21 cellular contexts compared by ENCODE assay signal in genomic region chr7:132465516-132465915, GRCh38.
DNase-seq lines count a peak whose midpoint lies in the region; ATAC-seq, FAIRE-seq and TF ChIP-seq lines count a peak whose summit lies in the region.
"Had no signal": no experiment of that assay in that cellular context is flagged by ENCODE, and none has a peak within 500 bp of the region (broad histone marks: within the 10 kb centered on the region; RNA-seq: fewer than 3 reads in every experiment).

No MANE protein-coding gene starts in this region.

- no peak overlapping the region for H3K9ac ChIP-seq in endothelial cell of umbilical vein (replicated peaks; ENCODE audit: extremely low read depth, insufficient read depth, low read length)

- CTCF ChIA-PET in activated CD8-positive, alpha-beta T cell treated with anti-CD3 and anti-CD28 coated beads, Interleukin-2, amount 10 ng/mL, durations not matched to agents 7 days and 5 days (lab: Charles Lee), result interaction anchor here (1.0 kb wide), 1 partner anchor 18 kb away, joined by 3 read pairs; no protein-coding TSS in a partner anchor
- CTCF ChIA-PET in activated CD8-positive, alpha-beta T cell treated with anti-CD3 and anti-CD28 coated beads for 36 hours (lab: Charles Lee), result no interaction called here
- CTCF ChIA-PET in endothelial cell of umbilical vein (lab: Charles Lee), result interaction anchor here (1.3 to 2.0 kb wide), 3 partner anchors 22 to 173 kb away, joined by 3 to 5 read pairs (median 4); no protein-coding TSS in a partner anchor

- H3K4me2 ChIP-seq in endothelial cell of umbilical vein (ENCODE audit: insufficient read depth, low read length), result no peak overlapping the region

- H3K9me3 Mint-ChIP-seq in activated CD8-positive, alpha-beta T cell treated with anti-CD3 and anti-CD28 coated beads, Interleukin-2, amount 10 ng/mL, durations not matched to agents 7 days and 5 days (ENCODE audit: insufficient read depth), result no peaks in the 10 kb centered on the region
- no peaks in the 10 kb centered on the region for H3K9me3 Mint-ChIP-seq in activated CD8-positive, alpha-beta T cell treated with anti-CD3 and anti-CD28 coated beads for 36 hours
- H3K9me3 Mint-ChIP-seq: CD8-positive, alpha-beta memory T cell; H9 had no signal

- no peak overlapping the region for H3K4me3 Mint-ChIP-seq in activated CD8-positive, alpha-beta T cell treated with anti-CD3 and anti-CD28 coated beads, Interleukin-2, amount 10 ng/mL, durations not matched to agents 7 days and 5 days
- H3K4me3 Mint-ChIP-seq in activated CD8-positive, alpha-beta T cell treated with anti-CD3 and anti-CD28 coated beads for 36 hours, result no peak overlapping the region
- H3K4me3 Mint-ChIP-seq: CD4-positive, CD25-positive, alpha-beta regulatory T cell; CD8-positive, alpha-beta memory T cell; H9 had no signal

- no peaks in the 10 kb centered on the region for H3K27me3 ChIP-seq in endothelial cell of umbilical vein (ENCODE audit: control insufficient read depth in 2 of 2, insufficient read depth in 2 of 2, low read length in 2 of 2)
- H3K27me3 ChIP-seq: BE2C had no signal

- POLR2A ChIA-PET in activated CD8-positive, alpha-beta T cell treated with anti-CD3 and anti-CD28 coated beads, Interleukin-2, amount 10 ng/mL, durations not matched to agents 7 days and 5 days (lab: Charles Lee), result no interaction called here
- POLR2A ChIA-PET in activated CD8-positive, alpha-beta T cell treated with anti-CD3 and anti-CD28 coated beads for 36 hours (lab: Charles Lee), result interaction anchor here (1.0 kb wide), 1 partner anchor 9 kb away, joined by 3 read pairs; no protein-coding TSS in a partner anchor
- POLR2A ChIA-PET in endothelial cell of umbilical vein (lab: Charles Lee), result no interaction called here

- no TSS peak for BruUV-seq in endothelial cell of umbilical vein (replicated peaks; lab: Mats Ljungman, UMichigan)

- no peaks in the 10 kb centered on the region for H4K20me1 ChIP-seq in endothelial cell of umbilical vein (replicated peaks; ENCODE audit: control insufficient read depth, extremely low read depth, insufficient read depth, low read length)

- peaks cover 3% of the 10 kb centered on the region for H3K27me3 Mint-ChIP-seq in activated CD8-positive, alpha-beta T cell treated with anti-CD3 and anti-CD28 coated beads, Interleukin-2, amount 10 ng/mL, durations not matched to agents 7 days and 5 days (ENCODE audit: low read depth)
- H3K27me3 Mint-ChIP-seq in activated CD8-positive, alpha-beta T cell treated with anti-CD3 and anti-CD28 coated beads for 36 hours, result no peaks in the 10 kb centered on the region

- peaks cover 54% of the 10 kb centered on the region for H3K36me3 Mint-ChIP-seq in activated CD8-positive, alpha-beta T cell treated with anti-CD3 and anti-CD28 coated beads, Interleukin-2, amount 10 ng/mL, durations not matched to agents 7 days and 5 days (ENCODE audit: low read depth)
- no peaks in the 10 kb centered on the region for H3K36me3 Mint-ChIP-seq in activated CD8-positive, alpha-beta T cell treated with anti-CD3 and anti-CD28 coated beads for 36 hours (ENCODE audit: low read depth)
- H3K36me3 Mint-ChIP-seq: CD4-positive, CD25-positive, alpha-beta regulatory T cell; CD8-positive, alpha-beta memory T cell had no signal

- DNase-seq in activated CD8-positive, alpha-beta T cell treated with anti-CD3 and anti-CD28 coated beads, Interleukin-2, amount 10 ng/mL, durations not matched to agents 7 days and 5 days, result no peak
- no peak for DNase-seq in activated CD8-positive, alpha-beta T cell treated with anti-CD3 and anti-CD28 coated beads for 36 hours
- peak; percentile 20 for DNase-seq in HT1080 (ENCODE audit: low read depth)
- DNase-seq in endothelial cell of umbilical vein (ENCODE audit: low read depth, low spot score), result peak; percentile 81
- no peak for DNase-seq in sciatic nerve (ENCODE audit: low spot score)
- DNase-seq: ACHN; BE2C; C1 segment of cervical spinal cord; CD4-positive, CD25-positive, alpha-beta regulatory T cell; CD8-positive, alpha-beta memory T cell; COR-L47; DMS 273 treated with DMSO at 0.1 percent for 48 hours; DMS53; DND-41; H9 had no signal

- no peak overlapping the region for H2AFZ ChIP-seq in endothelial cell of umbilical vein (ENCODE audit: low read depth, low read length)

- TF ChIP-seq POLR2A in endothelial cell of umbilical vein (IDR thresholded peaks at IDR 0.05; ENCODE audit: low read depth, low read length), result no peak

- H3K4me3 ChIP-seq in endothelial cell of umbilical vein (replicated peaks in 1 of 3; ENCODE audit: insufficient read depth in 1 of 3, low read depth in 1 of 3, low read length in 3 of 3), result no peak overlapping the region
- H3K4me3 ChIP-seq: GM12878 had no signal

- no peaks in the 10 kb centered on the region for H3K9me1 ChIP-seq in endothelial cell of umbilical vein (replicated peaks; ENCODE audit: control insufficient read depth, extremely low read depth, insufficient read depth, low read length)

- intact Hi-C loops in activated CD8-positive, alpha-beta T cell treated with anti-CD3 and anti-CD28 coated beads for 36 hours (cut with micrococcal nuclease), result no loop called here
- intact Hi-C loops in endothelial cell of umbilical vein (cut with micrococcal nuclease), result loop anchor here (1.0 to 2.0 kb wide), 2 partner anchors 35 to 37 kb away; no protein-coding TSS in a partner anchor
- intact Hi-C loops in sciatic nerve (cut with DNase I), result no loop called here

- TF ChIP-seq CTCF in activated CD8-positive, alpha-beta T cell treated with anti-CD3 and anti-CD28 coated beads for 36 hours (IDR thresholded peaks at IDR 0.05), result no peak
- no peak for TF ChIP-seq CTCF in endothelial cell of umbilical vein (IDR thresholded peaks at IDR 0.05; ENCODE audit: extremely low read depth in 1 of 2, insufficient read depth in 1 of 2, low read depth in 1 of 2, low read length in 2 of 2)

- H3K79me2 ChIP-seq in endothelial cell of umbilical vein (ENCODE audit: control insufficient read depth, insufficient read depth, low read length), result no peaks in the 10 kb centered on the region

- peaks cover 54% of the 10 kb centered on the region for H3K4me1 ChIP-seq in endothelial cell of umbilical vein (ENCODE audit: control insufficient read depth, extremely low read depth, insufficient read depth, low read length)

- FAIRE-seq in endothelial cell of umbilical vein (lab: Jason Lieb, UNC), result peak; percentile 63
- FAIRE-seq: A204.1, GM12878, GM19239, H1, HepG2 had no signal

- peaks cover 64% of the 10 kb centered on the region for H3K4me1 Mint-ChIP-seq in activated CD8-positive, alpha-beta T cell treated with anti-CD3 and anti-CD28 coated beads, Interleukin-2, amount 10 ng/mL, durations not matched to agents 7 days and 5 days (ENCODE audit: low read depth)
- H3K4me1 Mint-ChIP-seq in activated CD8-positive, alpha-beta T cell treated with anti-CD3 and anti-CD28 coated beads for 36 hours (ENCODE audit: low read depth), result peaks cover 28% of the 10 kb centered on the region

- no peaks in the 10 kb centered on the region for H3K36me3 ChIP-seq in endothelial cell of umbilical vein (ENCODE audit: control insufficient read depth in 2 of 2, extremely low read depth in 1 of 2, insufficient read depth in 2 of 2, low read length in 2 of 2)
- H3K36me3 ChIP-seq: BE2C had no signal

- no peaks in the 10 kb centered on the region for H3K9me3 ChIP-seq in endothelial cell of umbilical vein (replicated peaks; ENCODE audit: control insufficient read depth, insufficient read depth, low read length)
- H3K9me3 ChIP-seq: BE2C had no signal

- peak overlapping the region; percentile 5 for H3K27ac Mint-ChIP-seq in activated CD8-positive, alpha-beta T cell treated with anti-CD3 and anti-CD28 coated beads, Interleukin-2, amount 10 ng/mL, durations not matched to agents 7 days and 5 days
- no peak overlapping the region for H3K27ac Mint-ChIP-seq in activated CD8-positive, alpha-beta T cell treated with anti-CD3 and anti-CD28 coated beads for 36 hours
- H3K27ac Mint-ChIP-seq: CD4-positive, CD25-positive, alpha-beta regulatory T cell; H9 had no signal

- dilution Hi-C loops in endothelial cell of umbilical vein (cut with MboI; ENCODE audit: extremely low pct_ligation_motif_present, low sequenced_read_pairs), result no loop called here

- no peak for ATAC-seq in activated CD8-positive, alpha-beta T cell treated with anti-CD3 and anti-CD28 coated beads, Interleukin-2, amount 10 ng/mL, durations not matched to agents 7 days and 5 days
- no peak for ATAC-seq in activated CD8-positive, alpha-beta T cell treated with anti-CD3 and anti-CD28 coated beads for 36 hours
- ATAC-seq in sciatic nerve (peak; percentile 49), GM18909 (IDR thresholded peaks at IDR 0.05; ENCODE audit: poor library complexity, unreplicated experiment) (no peak)
- ATAC-seq: GM12878, HepG2 had no signal

- H3K27ac ChIP-seq in endothelial cell of umbilical vein (ENCODE audit: insufficient read depth, low read depth, low read length), result peak overlapping the region; percentile 76

TF ChIP-seq in endothelial cell of umbilical vein, 7 proteins besides CTCF, POLR2A, EP300 and RAD21:
- no peak for TF ChIP-seq POLR2AphosphoS5 (IDR thresholded peaks at IDR 0.05; ENCODE audit: insufficient read depth, low read depth, low read length)
- TF ChIP-seq MYC (IDR thresholded peaks at IDR 0.05; ENCODE audit: low read depth, low read length), result no peak
- peak; percentile 17 for TF ChIP-seq GATA2 (IDR thresholded peaks at IDR 0.05; ENCODE audit: insufficient read depth, insufficient read length, low read depth, low read length)
- TF ChIP-seq FOS (IDR thresholded peaks at IDR 0.05; ENCODE audit: borderline replicate concordance, insufficient read depth, low read length), result no peak
- no peak for TF ChIP-seq EZH2 (IDR thresholded peaks at IDR 0.05; ENCODE audit: borderline replicate concordance, low read depth, low read length, severe bottlenecking)
- no peak for TF ChIP-seq JUN (IDR thresholded peaks at IDR 0.05; ENCODE audit: borderline replicate concordance, insufficient read depth, insufficient read length, low read depth)
- TF ChIP-seq, protein P1, sequence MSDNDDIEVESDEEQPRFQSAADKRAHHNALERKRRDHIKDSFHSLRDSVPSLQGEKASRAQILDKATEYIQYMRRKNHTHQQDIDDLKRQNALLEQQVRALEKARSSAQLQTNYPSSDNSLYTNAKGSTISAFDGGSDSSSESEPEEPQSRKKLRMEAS (IDR thresholded peaks at IDR 0.05; ENCODE audit: insufficient read depth, insufficient read length), result peak; percentile 37

Comparison
In these comparisons a context has a peak if more than half of its experiments do, and no peak if none do; other contexts are left out.
1. DNase-seq: peak in HT1080 (single experiment) and endothelial cell of umbilical vein (single experiment); none in activated CD8-positive, alpha-beta T cell treated with anti-CD3 and anti-CD28 coated beads, Interleukin-2, amount 10 ng/mL, durations not matched to agents 7 days and 5 days (single experiment), activated CD8-positive, alpha-beta T cell treated with anti-CD3 and anti-CD28 coated beads for 36 hours (single experiment) and sciatic nerve (single experiment).